Comparison of ENCODE assay signal across 8 cellular contexts in the genomic region with DNA sequence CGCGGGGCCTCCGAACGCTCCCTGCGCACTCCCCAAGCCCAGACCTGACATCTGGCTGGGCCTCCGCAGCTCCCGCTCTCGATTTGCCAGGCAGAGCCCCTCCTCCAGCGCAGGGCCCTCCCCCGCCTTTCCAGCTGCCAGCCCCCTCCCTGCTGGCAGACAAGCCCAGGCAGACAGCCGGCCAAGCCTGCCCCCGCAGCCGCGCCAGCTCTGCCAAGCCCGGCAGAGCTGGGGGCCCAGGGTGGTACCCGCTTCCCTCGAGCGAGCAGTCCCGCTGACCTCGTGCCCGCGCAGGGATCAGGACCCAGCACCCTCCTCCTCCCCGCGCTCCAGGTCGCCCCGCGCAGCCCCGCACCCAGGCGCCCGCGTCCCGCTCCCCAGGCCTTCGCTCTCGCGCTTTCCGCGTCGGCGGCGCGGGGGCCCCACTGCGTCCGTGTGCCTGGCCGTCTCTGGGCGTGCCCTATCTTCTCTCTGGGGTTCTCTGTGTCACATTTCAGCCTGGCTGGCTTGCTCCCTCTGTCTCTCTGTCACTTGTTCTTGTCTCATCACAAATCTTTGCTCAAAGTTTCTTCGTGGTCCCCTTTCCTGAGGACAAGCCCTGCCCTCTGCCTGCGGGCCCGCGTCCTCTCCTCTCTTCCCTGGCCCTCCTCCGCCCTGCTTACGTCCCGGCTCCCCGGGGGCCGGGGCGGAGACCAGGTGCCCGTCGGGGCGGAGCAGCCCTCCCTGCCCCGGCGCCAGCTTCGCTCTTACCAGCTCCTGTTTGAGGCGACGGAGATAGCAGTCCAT. TPM values are rescaled to one million over a fixed set of nuclear protein-coding genes. Genes with fewer than 3 reads are reported as not detected.
DNase-seq lines count a peak whose midpoint lies in the region; ATAC-seq and TF ChIP-seq lines count a peak whose summit lies in the region.

No MANE protein-coding gene starts in this region.

- DNase-seq in CD4-positive, alpha-beta memory T cell: peak; percentile 41 to 79 (median 44)
- DNase-seq in NCI-H526 (lab: John Stamatoyannopoulos, UW) (peak; percentile 72 to 91), esophagus squamous epithelium (lab: John Stamatoyannopoulos, UW) (no peak)
- DNase-seq in activated T-cell treated with anti-CD3 and anti-CD28 coated beads, Interleukin-2, amount 50 U/mL, for 1 hour: peak; percentile 59

- ATAC-seq in GM19043 (IDR thresholded peaks at IDR 0.05; ENCODE audit: low read depth, unreplicated experiment) (peak; percentile 34), HG03159 (IDR thresholded peaks at IDR 0.05; ENCODE audit: unreplicated experiment) (peak; percentile 35)

- H3K36me3 Mint-ChIP-seq in CD4-positive, alpha-beta memory T cell: no peaks in the 10 kb centered on the region

- intact Hi-C loops in CD4-positive, alpha-beta memory T cell (cut with micrococcal nuclease): loop anchor here (1.0 to 2.0 kb wide), 2 partner anchors 16 to 17 kb away; a partner anchor contains a TSS
- intact Hi-C loops in esophagus squamous epithelium (cut with DNase I): no loop called here

- H3K9ac ChIP-seq in muscle layer of colon (ENCODE audit: low read length): peak overlapping the region; percentile 65

- peaks cover 18% of the 10 kb centered on the region for H3K27me3 ChIP-seq in CD4-positive, alpha-beta memory T cell (ENCODE audit: insufficient read depth, low read length)
- H3K27me3 ChIP-seq in esophagus squamous epithelium (peaks cover 0 to 12% (median 0%) of the 10 kb centered on the region in 4 donors), muscle layer of colon (ENCODE audit: control insufficient read depth in 1 of 2, insufficient read depth in 2 of 2, low read length in 2 of 2) (no peaks in the 10 kb centered on the region), thymus (ENCODE audit: control insufficient read depth, insufficient read depth) (peaks cover 40% of the 10 kb centered on the region)

- TF ChIP-seq POLR2A in esophagus squamous epithelium (IDR thresholded peaks at IDR 0.05): peak in 2 of 4 donors; percentile 62 to 63

- H3K4me3 Mint-ChIP-seq in CD4-positive, alpha-beta memory T cell: peak overlapping the region; percentile 83 to 93 (median 89)

- H3K36me3 ChIP-seq in CD4-positive, alpha-beta memory T cell (ENCODE audit: insufficient read depth, low read length): no peaks in the 10 kb centered on the region
- H3K36me3 ChIP-seq in esophagus squamous epithelium (peaks cover 0 to 5% (median 0%) of the 10 kb centered on the region in 3 donors), muscle layer of colon (ENCODE audit: insufficient read depth, low read length) (peaks cover 4% of the 10 kb centered on the region), thymus (ENCODE audit: control insufficient read depth, insufficient read depth) (no peaks in the 10 kb centered on the region)

- H3K4me1 Mint-ChIP-seq in CD4-positive, alpha-beta memory T cell: peaks cover 10 to 27% (median 17%) of the 10 kb centered on the region in 4 donors

- peaks cover 0 to 2% (median 0%) of the 10 kb centered on the region in 8 donors for H3K9me3 Mint-ChIP-seq in CD4-positive, alpha-beta memory T cell

- TF ChIP-seq CTCF in esophagus squamous epithelium (IDR thresholded peaks at IDR 0.05): peak in 1 of 6 experiments; percentile 4

- CTCF ChIA-PET in CD4-positive, alpha-beta memory T cell (lab: Charles Lee; ENCODE audit: partially characterized antibody): interaction anchor here (0.7 to 4.9 kb wide), 8 partner anchors 9 to 235 kb away, joined by 3 to 31 read pairs (median 4); a partner anchor contains a TSS

- POLR2A ChIA-PET in CD4-positive, alpha-beta memory T cell (lab: Charles Lee; ENCODE audit: partially characterized antibody): interaction anchor here (0.9 to 5.5 kb wide), 4 partner anchors 11 to 231 kb away, joined by 3 to 47 read pairs (median 19); a partner anchor contains a TSS

- H3K9me3 ChIP-seq in CD4-positive, alpha-beta memory T cell (ENCODE audit: control insufficient read depth in 1 of 2, low read length in 2 of 2): no peaks in the 10 kb centered on the region
- H3K9me3 ChIP-seq in esophagus squamous epithelium (no peaks in the 10 kb centered on the region), muscle layer of colon (ENCODE audit: low read length) (no peaks in the 10 kb centered on the region), thymus (ENCODE audit: control insufficient read depth) (no peaks in the 10 kb centered on the region)

- WGBS in esophagus squamous epithelium, 2 donors: 0 to 1% methylated on average over 19 to 28 of the region's 63 CpGs
- WGBS in thymus: under 1% methylated on average over 63 of the region's 63 CpGs

- peak overlapping the region; percentile 68 to 70 for H3K4me3 ChIP-seq in CD4-positive, alpha-beta memory T cell (ENCODE audit: low read length in 2 of 2)
- H3K4me3 ChIP-seq in esophagus squamous epithelium (peak overlapping the region; percentile 64 to 78 (median 69)), muscle layer of colon (ENCODE audit: low read depth in 1 of 2, low read length in 2 of 2) (peak overlapping the region; percentile 86 to 97), thymus (ENCODE audit: low read length) (peak overlapping the region; percentile 71)

- peak overlapping the region; percentile 37 for H3K27ac ChIP-seq in CD4-positive, alpha-beta memory T cell (ENCODE audit: low read depth, low read length)
- H3K27ac ChIP-seq in esophagus squamous epithelium: peak overlapping the region; percentile 93 to 97 (median 95)
- H3K27ac ChIP-seq in muscle layer of colon (ENCODE audit: low read depth, low read length): peak overlapping the region; percentile 82
- peak overlapping the region; percentile 76 for H3K27ac ChIP-seq in thymus (ENCODE audit: low read depth)

- peaks cover 28% of the 10 kb centered on the region for H3K4me1 ChIP-seq in CD4-positive, alpha-beta memory T cell (ENCODE audit: insufficient read depth, low read length)
- H3K4me1 ChIP-seq in esophagus squamous epithelium (peaks cover 28 to 72% (median 42%) of the 10 kb centered on the region in 3 donors), muscle layer of colon (ENCODE audit: insufficient read depth, low read length) (peaks cover 29% of the 10 kb centered on the region), thymus (ENCODE audit: control insufficient read depth, insufficient read depth, low read length) (peaks cover 15% of the 10 kb centered on the region)

- peak overlapping the region; percentile 39 to 96 (median 86) for H3K27ac Mint-ChIP-seq in CD4-positive, alpha-beta memory T cell

- H3K27me3 Mint-ChIP-seq in CD4-positive, alpha-beta memory T cell: peaks cover 6 to 18% of the 10 kb centered on the region in 2 donors

RNA-seq across cellular contexts. Expression of a gene that starts 0.6 kb away (rescaled TPM):
- 1 to 10 TPM; 2.2 to 2.4 TPM for total RNA-seq in CD4-positive, alpha-beta memory T cell
- polyA plus RNA-seq in CD4-positive, alpha-beta memory T cell: under 1 TPM; 0.16 to 0.24 TPM
- total RNA-seq in esophagus squamous epithelium: 1 to 10 TPM; 2.1 to 4.6 (median 3.9) TPM
- 1.5 TPM for polyA plus RNA-seq in thymus

RNA-seq across cellular contexts. Expression of a gene that starts 17.1 kb away (rescaled TPM):
- total RNA-seq in CD4-positive, alpha-beta memory T cell: 10 to 100 TPM; 22.2 to 26.0 TPM
- 10 to 100 TPM; 10.1 to 13.9 TPM for polyA plus RNA-seq in CD4-positive, alpha-beta memory T cell
- 10 to 100 TPM in 3 of 4 donors, 1 to 10 TPM in 1; 7.2 to 23.8 (median 11.5) TPM for total RNA-seq in esophagus squamous epithelium
- 10.9 TPM for polyA plus RNA-seq in thymus

Comparison
In these comparisons a context has a peak if more than half of its experiments do, and no peak if none do; other contexts are left out.
1. H3K27ac ChIP-seq: peak in every context shown above with its lines; median percentile 95 in esophagus squamous epithelium; 82 in muscle layer of colon; 76 in thymus; 37 in CD4-positive, alpha-beta memory T cell.